ENCODE assay signal across 25 cellular contexts in the genomic region with DNA sequence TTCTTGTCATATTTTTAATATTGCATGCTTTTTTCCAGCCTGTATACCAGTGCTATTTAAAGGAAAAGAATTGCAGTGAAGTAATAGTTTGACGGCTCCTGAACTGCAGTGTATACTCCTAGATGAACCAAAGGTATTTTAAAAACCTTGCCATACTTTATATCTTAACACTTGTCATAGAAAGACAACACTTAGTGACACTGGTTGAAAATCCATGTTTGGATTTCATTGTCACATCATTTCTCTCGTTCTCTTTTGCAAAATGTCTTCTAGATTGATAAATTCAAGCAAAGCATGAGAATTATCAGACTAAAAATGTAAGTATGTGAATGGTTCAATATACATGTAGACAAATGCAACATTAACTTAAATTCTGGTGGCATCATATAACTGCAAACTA.
"Had no signal": no experiment of that assay in that cellular context is flagged by ENCODE, and none has a peak within 500 bp of the region (broad histone marks: within the 10 kb centered on the region; RNA-seq: fewer than 3 reads in every experiment).

No MANE protein-coding gene starts in this region.

- ATAC-seq: effector memory CD8-positive, alpha-beta T cell; esophagus mucosa; gastrocnemius medialis; heart right ventricle; left cardiac atrium; left lung; left ventricle myocardium superior; lower lobe of right lung; mucosa of descending colon had no signal

- H3K9me3 ChIP-seq: colonic mucosa, esophagus squamous epithelium, gastrocnemius medialis, heart right ventricle, left lung, lower lobe of right lung, mucosa of descending colon had no signal

- H3K36me3 Mint-ChIP-seq: mesothelial cell of epicardium, naive B cell had no signal

- H3K27me3 ChIP-seq: colonic mucosa, esophagus squamous epithelium, gastrocnemius medialis, heart right ventricle, left lung had no signal

- H3K36me3 ChIP-seq: colonic mucosa, esophagus squamous epithelium, gastrocnemius medialis, heart right ventricle, left lung, lower lobe of right lung had no signal

- H3K4me3 Mint-ChIP-seq: dendritic cell treated with granulocyte-macrophage colony-stimulating factor and Interleukin-4, amounts not matched to agents 40 ng/mL and 50 ng/mL, for 4 days; effector memory CD8-positive, alpha-beta T cell; endodermal cell; mesothelial cell of epicardium; naive B cell had no signal

- H3K4me3 ChIP-seq: colonic mucosa, esophagus squamous epithelium, gastrocnemius medialis, heart right ventricle, left lung, lower lobe of right lung, mucosa of descending colon had no signal

- H3K27me3 Mint-ChIP-seq: dendritic cell treated with granulocyte-macrophage colony-stimulating factor and Interleukin-4, amounts not matched to agents 40 ng/mL and 50 ng/mL, for 4 days; effector memory CD8-positive, alpha-beta T cell; naive B cell had no signal

- H3K27ac ChIP-seq: colonic mucosa, epithelial cell of prostate, esophagus squamous epithelium, gastrocnemius medialis, heart right ventricle, left lung, lower lobe of right lung had no signal

- H3K27ac Mint-ChIP-seq: dendritic cell treated with granulocyte-macrophage colony-stimulating factor and Interleukin-4, amounts not matched to agents 40 ng/mL and 50 ng/mL, for 4 days; effector memory CD8-positive, alpha-beta T cell; endodermal cell; mesothelial cell of epicardium; naive B cell had no signal

- DNase-seq: colonic mucosa; cortex of kidney; effector CD8-positive, alpha-beta T cell; effector memory CD8-positive, alpha-beta T cell; endodermal cell; erythroblast; esophagus squamous epithelium; foreskin fibroblast; foreskin melanocyte; gastrocnemius medialis; glutamatergic neuron; head of caudate nucleus; heart right ventricle; hippocampal formation; left cardiac atrium; left lung; left ventricle myocardium superior; lower lobe of right lung; mesenchymal stem cell; mucosa of descending colon; naive B cell had no signal

- H3K4me1 Mint-ChIP-seq: naive B cell had no signal

- H3K4me1 ChIP-seq: colonic mucosa, esophagus squamous epithelium, gastrocnemius medialis, heart right ventricle, left lung, lower lobe of right lung had no signal

- H3K9me3 Mint-ChIP-seq: dendritic cell treated with granulocyte-macrophage colony-stimulating factor and Interleukin-4, amounts not matched to agents 40 ng/mL and 50 ng/mL, for 4 days; endodermal cell; mesothelial cell of epicardium; naive B cell had no signal
